ENCODE assay signal across 22 cellular contexts in genomic region chr6:132790450-132790849, GRCh38. TPM values are rescaled to one million over a fixed set of nuclear protein-coding genes. Genes with fewer than 3 reads are reported as not detected.
DNase-seq lines count a peak whose midpoint lies in the region; ATAC-seq, FAIRE-seq and TF ChIP-seq lines count a peak whose summit lies in the region.
"Had no signal": no experiment of that assay in that cellular context is flagged by ENCODE, and none has a peak within 500 bp of the region (broad histone marks: within the 10 kb centered on the region; RNA-seq: fewer than 3 reads in every experiment).

No MANE protein-coding gene starts in this region.

- dilution Hi-C loops in endothelial cell of umbilical vein (cut with MboI; ENCODE audit: extremely low pct_ligation_motif_present, low sequenced_read_pairs) = no loop called here

- H3K27me3 ChIP-seq in endothelial cell of umbilical vein (ENCODE audit: control insufficient read depth in 2 of 2, insufficient read depth in 2 of 2, low read length in 2 of 2) = no peaks in the 10 kb centered on the region

- DNase-seq in left cardiac atrium = no peak
- DNase-seq in Right ventricle myocardium inferior (ENCODE audit: missing footprints) = no peak
- DNase-seq in endothelial cell of umbilical vein (ENCODE audit: low read depth, low spot score) = peak; percentile 81
- peak; percentile 68 for DNase-seq in medulla oblongata (ENCODE audit: extremely low spot score)
- no peak for DNase-seq in stimulated activated naive CD8-positive, alpha-beta T cell treated with anti-CD3 and anti-CD28 coated beads, Interleukin-15, Interleukin-2, amounts not matched to agents 100 U/mL and 50 U/mL, for 24 hours
- no peak for DNase-seq in NCI-H1092 treated with DMSO at 0.1 percent for 48 hours (lab: John Stamatoyannopoulos, UW)
- DNase-seq: C1 segment of cervical spinal cord, DMS79 treated with DMSO at 0.1 percent for 48 hours, GM23248, NCI-H1048, NCI-H146, NCI-H2081, NCI-H82, PC-3 had no signal

- POLR2A ChIA-PET in endothelial cell of umbilical vein (lab: Charles Lee) = no interaction called here

- TF ChIP-seq POLR2A in endothelial cell of umbilical vein (IDR thresholded peaks at IDR 0.05; ENCODE audit: low read depth, low read length) = no peak

- H2AFZ ChIP-seq in endothelial cell of umbilical vein (ENCODE audit: low read depth, low read length) = no peak overlapping the region
- H2AFZ ChIP-seq: GM23248 had no signal

- H3K4me1 ChIP-seq in endothelial cell of umbilical vein (ENCODE audit: control insufficient read depth, extremely low read depth, insufficient read depth, low read length) = peaks cover 20% of the 10 kb centered on the region

- peak overlapping the region; percentile 73 for H3K4me2 ChIP-seq in endothelial cell of umbilical vein (ENCODE audit: insufficient read depth, low read length)
- H3K4me2 ChIP-seq: KMS-11 had no signal

- no TSS peak for BruUV-seq in endothelial cell of umbilical vein (replicated peaks; lab: Mats Ljungman, UMichigan)

- H3K4me3 ChIP-seq in endothelial cell of umbilical vein (replicated peaks in 1 of 3; ENCODE audit: insufficient read depth in 1 of 3, low read depth in 1 of 3, low read length in 3 of 3) = no peak overlapping the region
- H3K4me3 ChIP-seq: GM12878, GM23248 had no signal

- peak overlapping the region; percentile 21 for H3K27ac ChIP-seq in endothelial cell of umbilical vein (ENCODE audit: insufficient read depth, low read depth, low read length)
- H3K27ac ChIP-seq: GM23248, KMS-11, RWPE1 had no signal

- H3K9me1 ChIP-seq in endothelial cell of umbilical vein (replicated peaks; ENCODE audit: control insufficient read depth, extremely low read depth, insufficient read depth, low read length) = no peaks in the 10 kb centered on the region

- intact Hi-C loops in left cardiac atrium (cut with DNase I) (loop anchor here in 1 of 2 donors (5.0 kb wide), 1 partner anchor 633 kb away; no protein-coding TSS in a partner anchor), Right ventricle myocardium inferior (cut with DNase I) (no loop called here), endothelial cell of umbilical vein (cut with micrococcal nuclease) (loop anchor here (1.0 to 10.0 kb wide), 2 partner anchors 24 to 426 kb away; partner anchors contain the start of gene RPS12)

- CTCF ChIA-PET in endothelial cell of umbilical vein (lab: Charles Lee) = interaction anchor here (1.0 to 1.9 kb wide), 7 partner anchors 8 to 24 kb away, joined by 3 to 5 read pairs (median 3); partner anchors contain the start of genes RPS12 and SLC18B1

- H4K20me1 ChIP-seq in endothelial cell of umbilical vein (replicated peaks; ENCODE audit: control insufficient read depth, extremely low read depth, insufficient read depth, low read length) = no peaks in the 10 kb centered on the region

- no peaks in the 10 kb centered on the region for H3K79me2 ChIP-seq in endothelial cell of umbilical vein (ENCODE audit: control insufficient read depth, insufficient read depth, low read length)

- peak; percentile 96 for FAIRE-seq in endothelial cell of umbilical vein (lab: Jason Lieb, UNC)
- FAIRE-seq: A204.1, G401.6, GM12878 had no signal

- H3K36me3 ChIP-seq in endothelial cell of umbilical vein (ENCODE audit: control insufficient read depth in 2 of 2, extremely low read depth in 1 of 2, insufficient read depth in 2 of 2, low read length in 2 of 2) = no peaks in the 10 kb centered on the region

- ATAC-seq in left cardiac atrium = peak; percentile 15 to 40
- ATAC-seq in Right ventricle myocardium inferior = no peak
- ATAC-seq in stimulated activated naive CD8-positive, alpha-beta T cell treated with anti-CD3 and anti-CD28 coated beads, Interleukin-15, Interleukin-2, amounts not matched to agents 100 U/mL and 50 U/mL, for 24 hours = no peak
- ATAC-seq in HG02852 (IDR thresholded peaks at IDR 0.05; ENCODE audit: unreplicated experiment) = no peak
- ATAC-seq: GM12878, HCT116, PC-3 had no signal

- no peaks in the 10 kb centered on the region for H3K9me3 ChIP-seq in endothelial cell of umbilical vein (replicated peaks; ENCODE audit: control insufficient read depth, insufficient read depth, low read length)

- TF ChIP-seq CTCF in endothelial cell of umbilical vein (IDR thresholded peaks at IDR 0.05; ENCODE audit: extremely low read depth in 1 of 2, insufficient read depth in 1 of 2, low read depth in 1 of 2, low read length in 2 of 2) = no peak

- H3K9ac ChIP-seq in endothelial cell of umbilical vein (replicated peaks; ENCODE audit: extremely low read depth, insufficient read depth, low read length) = no peak overlapping the region
- H3K9ac ChIP-seq: GM23248, KMS-11 had no signal

TF ChIP-seq in endothelial cell of umbilical vein, 7 proteins besides CTCF, POLR2A, EP300 and RAD21:
- no peak for TF ChIP-seq MYC (IDR thresholded peaks at IDR 0.05; ENCODE audit: low read depth, low read length)
- peak; percentile 38 for TF ChIP-seq FOS (IDR thresholded peaks at IDR 0.05; ENCODE audit: borderline replicate concordance, insufficient read depth, low read length)
- TF ChIP-seq EZH2 (IDR thresholded peaks at IDR 0.05; ENCODE audit: borderline replicate concordance, low read depth, low read length, severe bottlenecking) = no peak
- no peak for TF ChIP-seq GATA2 (IDR thresholded peaks at IDR 0.05; ENCODE audit: insufficient read depth, insufficient read length, low read depth, low read length)
- peak; percentile 59 for TF ChIP-seq JUN (IDR thresholded peaks at IDR 0.05; ENCODE audit: borderline replicate concordance, insufficient read depth, insufficient read length, low read depth)
- TF ChIP-seq, protein P1, sequence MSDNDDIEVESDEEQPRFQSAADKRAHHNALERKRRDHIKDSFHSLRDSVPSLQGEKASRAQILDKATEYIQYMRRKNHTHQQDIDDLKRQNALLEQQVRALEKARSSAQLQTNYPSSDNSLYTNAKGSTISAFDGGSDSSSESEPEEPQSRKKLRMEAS (IDR thresholded peaks at IDR 0.05; ENCODE audit: insufficient read depth, insufficient read length) = no peak
- TF ChIP-seq POLR2AphosphoS5 (IDR thresholded peaks at IDR 0.05; ENCODE audit: insufficient read depth, low read depth, low read length) = no peak

RNA-seq across cellular contexts. Expression of gene SLC18B1, which starts 8.0 kb away (rescaled TPM):
- total RNA-seq in left cardiac atrium (1 to 10 TPM; 5.4 to 5.9 TPM), Right ventricle myocardium inferior (2.8 TPM), endothelial cell of umbilical vein (8.4 and 8.5 TPM in 2 replicates)
- polyA plus RNA-seq in endothelial cell of umbilical vein = 6.7 and 9.2 TPM in 2 replicates
- polyA plus RNA-seq in endothelial cell of umbilical vein (2011; cell fraction: cytosol; rRNA removed) = 4.5 and 5.1 TPM in 2 replicates
- polyA plus RNA-seq in endothelial cell of umbilical vein (2011; cell fraction: nucleus; rRNA removed) = 12.9 and 16.1 TPM in 2 replicates
- 11.7 and 11.9 TPM in 2 replicates for polyA plus RNA-seq in endothelial cell of umbilical vein (2012)
- 14.3 and 15.4 TPM in 2 replicates for polyA minus RNA-seq in endothelial cell of umbilical vein
- 4.6 TPM for polyA minus RNA-seq in endothelial cell of umbilical vein (2011; cell fraction: cytosol; rRNA and poly(A)+ RNA removed)
- 5.8 TPM in 2 replicates for polyA minus RNA-seq in endothelial cell of umbilical vein (2011; cell fraction: nucleus; rRNA and poly(A)+ RNA removed)

RNA-seq across cellular contexts. Expression of gene RPS12, which starts 23.9 kb away (rescaled TPM):
- total RNA-seq in left cardiac atrium (100 to 1,000 TPM; 647 to 723 TPM), Right ventricle myocardium inferior (561 TPM), endothelial cell of umbilical vein (1,044 and 1,088 TPM in 2 replicates)
- polyA plus RNA-seq in endothelial cell of umbilical vein = 6,159 and 7,151 TPM in 2 replicates
- polyA plus RNA-seq in endothelial cell of umbilical vein (2011; cell fraction: cytosol; rRNA removed) = 5,529 and 5,871 TPM in 2 replicates
- 967 and 1,084 TPM in 2 replicates for polyA plus RNA-seq in endothelial cell of umbilical vein (2011; cell fraction: nucleus; rRNA removed)
- 2,556 and 2,756 TPM in 2 replicates for polyA plus RNA-seq in endothelial cell of umbilical vein (2012)
- 2,783 and 2,851 TPM in 2 replicates for polyA minus RNA-seq in endothelial cell of umbilical vein
- 798 TPM for polyA minus RNA-seq in endothelial cell of umbilical vein (2011; cell fraction: cytosol; rRNA and poly(A)+ RNA removed)
- polyA minus RNA-seq in endothelial cell of umbilical vein (2011; cell fraction: nucleus; rRNA and poly(A)+ RNA removed) = 153 and 193 TPM in 2 replicates

RNA-seq across cellular contexts. Expression of gene VNN2, which starts 32.7 kb away (rescaled TPM):
- total RNA-seq in left cardiac atrium (1 to 10 TPM; 3.8 to 4.1 TPM), Right ventricle myocardium inferior (2.8 TPM), endothelial cell of umbilical vein (not detected in 2 replicates)
- not detected in 2 replicates for polyA plus RNA-seq in endothelial cell of umbilical vein
- not detected in 2 replicates for polyA plus RNA-seq in endothelial cell of umbilical vein (2011; cell fraction: cytosol; rRNA removed)
- not detected in 2 replicates for polyA plus RNA-seq in endothelial cell of umbilical vein (2011; cell fraction: nucleus; rRNA removed)
- not detected in 2 replicates for polyA plus RNA-seq in endothelial cell of umbilical vein (2012)
- polyA minus RNA-seq in endothelial cell of umbilical vein = not detected in 2 replicates
- polyA minus RNA-seq in endothelial cell of umbilical vein (2011; cell fraction: cytosol; rRNA and poly(A)+ RNA removed) = not detected
- polyA minus RNA-seq in endothelial cell of umbilical vein (2011; cell fraction: nucleus; rRNA and poly(A)+ RNA removed) = not detected in 2 replicates
- total RNA-seq: GM23248, NCI-H460, PC-3 had no signal

Comparison
In these comparisons a context has a peak if more than half of its experiments do, and no peak if none do; other contexts are left out.
1. ATAC-seq: peak in left cardiac atrium (2 of 2); none in Right ventricle myocardium inferior (single experiment), stimulated activated naive CD8-positive, alpha-beta T cell treated with anti-CD3 and anti-CD28 coated beads, Interleukin-15, Interleukin-2, amounts not matched to agents 100 U/mL and 50 U/mL, for 24 hours (single experiment) and HG02852 (single experiment).
2. DNase-seq: peak in endothelial cell of umbilical vein (single experiment) and medulla oblongata (single experiment); none in left cardiac atrium (single experiment), Right ventricle myocardium inferior (single experiment), stimulated activated naive CD8-positive, alpha-beta T cell treated with anti-CD3 and anti-CD28 coated beads, Interleukin-15, Interleukin-2, amounts not matched to agents 100 U/mL and 50 U/mL, for 24 hours (single experiment) and NCI-H1092 treated with DMSO at 0.1 percent for 48 hours (single experiment).